Comparison of ENCODE assay signal across 8 cellular contexts in the genomic region with DNA sequence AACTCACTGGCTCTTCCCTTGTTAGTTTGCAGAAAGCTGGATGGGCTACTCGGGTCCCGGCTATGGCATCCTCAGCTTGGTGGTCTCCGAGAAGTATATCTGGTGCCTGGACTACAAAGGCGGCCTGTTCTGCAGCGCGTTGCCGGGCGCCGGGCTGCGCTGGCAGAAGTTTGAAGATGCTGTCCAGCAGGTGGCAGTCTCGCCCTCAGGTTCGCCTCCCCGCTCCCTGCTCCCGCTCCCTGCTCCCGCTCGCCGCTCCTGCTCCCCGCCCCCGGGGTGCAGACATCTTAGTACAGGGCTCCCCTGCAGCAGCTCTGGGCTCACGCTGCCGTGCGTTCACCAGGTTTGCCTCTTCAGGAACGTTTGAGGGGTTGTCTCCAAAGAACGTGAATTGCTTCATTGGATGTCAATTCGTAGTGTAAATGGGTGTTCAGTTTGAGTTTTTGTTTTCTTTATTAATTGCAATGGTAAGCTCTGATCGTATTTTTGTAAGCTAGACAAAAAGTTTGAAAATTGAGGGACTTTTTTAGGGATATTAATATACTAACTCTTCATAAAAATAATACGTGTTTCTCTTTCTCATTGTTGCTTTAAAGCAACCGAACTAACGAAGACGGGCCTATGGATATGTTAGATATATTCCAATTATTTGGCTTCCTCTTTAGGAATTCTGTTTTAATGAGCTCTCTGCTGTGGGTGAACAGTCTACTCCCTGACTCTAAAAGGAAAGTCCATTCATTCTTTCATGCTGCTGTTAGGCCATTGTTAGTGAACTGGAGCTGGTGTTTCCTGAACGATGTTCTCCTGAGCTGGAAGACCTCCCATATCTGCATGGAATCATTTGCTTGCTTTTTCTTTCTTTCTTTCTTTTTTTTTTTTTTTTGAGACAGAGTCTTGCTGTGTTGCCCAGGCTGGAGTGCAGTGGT.
A peak's percentile ranks its signal among the peaks of the same experiment; 100 is the strongest.
DNase-seq lines count a peak whose midpoint lies in the region; ATAC-seq and TF ChIP-seq lines count a peak whose summit lies in the region.

No MANE protein-coding gene starts in this region.

- no peak for ATAC-seq in GM18498 (IDR thresholded peaks at IDR 0.05; ENCODE audit: unreplicated experiment)

- H3K27ac ChIP-seq in A673 (ENCODE audit: low read depth, low read length, poor library complexity, severe bottlenecking) = peak overlapping the region; percentile 29

- no peaks in the 10 kb centered on the region for H3K27me3 ChIP-seq in A673 (replicated peaks; ENCODE audit: insufficient read depth, low read depth, low read length, poor library complexity)
- no peaks in the 10 kb centered on the region for H3K27me3 ChIP-seq in kidney epithelial cell (ENCODE audit: control insufficient read depth, insufficient read depth, low read length)

- CTCF ChIA-PET in A673 (lab: Charles Lee) = interaction anchor here (0.5 to 1.4 kb wide), 15 partner anchors 15 to 665 kb away, joined by 3 to 7 read pairs (median 4); no protein-coding TSS in a partner anchor

- H3K4me3 ChIP-seq in A673 (ENCODE audit: low read depth, low read length, poor library complexity, severe bottlenecking) (peak overlapping the region; percentile 41), kidney epithelial cell (ENCODE audit: low read depth, low read length) (no peak overlapping the region)

- TSS peak; percentile 68 for BruUV-seq in A673 (replicated peaks; lab: Mats Ljungman, UMichigan)

- intact Hi-C loops in A673 (cut with micrococcal nuclease; ENCODE audit: unreplicated experiment) = loop anchor here (1.0 to 5.0 kb wide), 3 partner anchors 78 to 481 kb away; no protein-coding TSS in a partner anchor

- POLR2A ChIA-PET in A673 (lab: Charles Lee; ENCODE audit: low non-redundant PET) = interaction anchor here (0.6 kb wide), 1 partner anchor 189 kb away, joined by 3 read pairs; no protein-coding TSS in a partner anchor

- peaks cover 7% of the 10 kb centered on the region for H3K36me3 ChIP-seq in A673 (ENCODE audit: insufficient read depth, low read length, poor library complexity, severe bottlenecking)
- peaks cover 2% of the 10 kb centered on the region for H3K36me3 ChIP-seq in kidney epithelial cell (ENCODE audit: control insufficient read depth, insufficient read depth, low read length)

- DNase-seq in A673 (ENCODE audit: low spot score) (peak; percentile 95), GM20000 (ENCODE audit: low spot score) (peak; percentile 85), NCI-H2227 (lab: John Stamatoyannopoulos, UW; ENCODE audit: unreplicated experiment) (peak; percentile 83), kidney epithelial cell (ENCODE audit: low read depth) (peak; percentile 12)
- peak; percentile 66 for DNase-seq in activated CD4-positive, CD25-positive, alpha-beta regulatory T cell treated with anti-CD3 and anti-CD28 coated beads, Interleukin-2, amount 50 U/mL, for 72 hours
- DNase-seq in central memory CD4-positive, alpha-beta T cell = peak; percentile 64
- DNase-seq in stimulated activated CD4-positive, alpha-beta T cell treated with anti-CD3 and anti-CD28 coated beads, Interleukin-12 subunit alpha, Interleukin-12 subunit beta, amount 100 ng/mL, for 48 hours (ENCODE audit: low read depth in 2 of 3, low spot score in 1 of 3) = peak; percentile 33 to 63 (median 58)

- peaks cover 5% of the 10 kb centered on the region for H3K4me1 ChIP-seq in A673 (ENCODE audit: insufficient read depth, low read length, poor library complexity, severe bottlenecking)

- no peaks in the 10 kb centered on the region for H3K9me3 ChIP-seq in A673 (ENCODE audit: low read depth, low read length, poor library complexity, severe bottlenecking)

- TF ChIP-seq CTCF in A673 (conservative IDR thresholded peaks at IDR 0.05; ENCODE audit: low read depth, low read length) (peak; percentile 88), GM20000 (IDR thresholded peaks at IDR 0.05; ENCODE audit: extremely low read depth, missing control alignments) (peak; percentile 62), kidney epithelial cell (IDR thresholded peaks at IDR 0.05; ENCODE audit: insufficient read depth, low read length, poor library complexity, severe bottlenecking) (peak; percentile 81)

Comparison
In these comparisons a context has a peak if more than half of its experiments do, and no peak if none do; other contexts are left out.
1. DNase-seq: peak in every context shown above with its lines; median percentile 95 in A673; 85 in GM20000; 83 in NCI-H2227; 66 in activated CD4-positive, CD25-positive, alpha-beta regulatory T cell treated with anti-CD3 and anti-CD28 coated beads, Interleukin-2, amount 50 U/mL, for 72 hours; 64 in central memory CD4-positive, alpha-beta T cell; 58 in stimulated activated CD4-positive, alpha-beta T cell treated with anti-CD3 and anti-CD28 coated beads, Interleukin-12 subunit alpha, Interleukin-12 subunit beta, amount 100 ng/mL, for 48 hours; 12 in kidney epithelial cell.